In genomic region chr2:30229596-30229995, GRCh38 we compare ENCODE assay signal across 15 cellular contexts. TPM values are rescaled to one million over a fixed set of nuclear protein-coding genes. Genes with fewer than 3 reads are reported as not detected.
DNase-seq lines count a peak whose midpoint lies in the region; ATAC-seq and TF ChIP-seq lines count a peak whose summit lies in the region.
"Had no signal": no experiment of that assay in that cellular context is flagged by ENCODE, and none has a peak within 500 bp of the region (broad histone marks: within the 10 kb centered on the region; RNA-seq: fewer than 3 reads in every experiment).

No MANE protein-coding gene starts in this region.

- H3K9me3 Mint-ChIP-seq in IgD-negative memory B cell, result no peaks in the 10 kb centered on the region
- H3K9me3 Mint-ChIP-seq in effector memory CD8-positive, alpha-beta T cell, result no peaks in the 10 kb centered on the region
- no peaks in the 10 kb centered on the region for H3K9me3 Mint-ChIP-seq in progenitor cell of endocrine pancreas (ENCODE audit: low read depth)

- H3K27me3 ChIP-seq in BE2C, result peaks cover 20% of the 10 kb centered on the region

- H3K4me3 ChIP-seq in BE2C (ENCODE audit: low read depth, low read length), result no peak overlapping the region

- no peaks in the 10 kb centered on the region for H3K9me3 ChIP-seq in BE2C

- H3K27ac Mint-ChIP-seq in IgD-negative memory B cell (peak overlapping the region in 1 of 3 donors; percentile 97), progenitor cell of endocrine pancreas (peak overlapping the region; percentile 59)
- H3K27ac Mint-ChIP-seq in effector memory CD8-positive, alpha-beta T cell, result peak overlapping the region; percentile 61 to 97

- peaks cover 36 to 44% (median 37%) of the 10 kb centered on the region in 3 donors for H3K4me1 Mint-ChIP-seq in IgD-negative memory B cell
- peaks cover 55 to 64% of the 10 kb centered on the region in 2 donors for H3K4me1 Mint-ChIP-seq in effector memory CD8-positive, alpha-beta T cell (ENCODE audit: low read depth in 2 of 2)
- peaks cover 25% of the 10 kb centered on the region for H3K4me1 Mint-ChIP-seq in progenitor cell of endocrine pancreas (ENCODE audit: low read depth)

- no peaks in the 10 kb centered on the region for H3K4me1 ChIP-seq in BE2C

- no peak for TF ChIP-seq CTCF in progenitor cell of endocrine pancreas (IDR thresholded peaks at IDR 0.05; ENCODE audit: unreplicated experiment)
- TF ChIP-seq CTCF in BE2C (IDR thresholded peaks at IDR 0.05; ENCODE audit: low read depth, low read length), result no peak

- no peaks in the 10 kb centered on the region for H3K27me3 Mint-ChIP-seq in IgD-negative memory B cell
- H3K27me3 Mint-ChIP-seq in effector memory CD8-positive, alpha-beta T cell, result no peaks in the 10 kb centered on the region
- H3K27me3 Mint-ChIP-seq in progenitor cell of endocrine pancreas, result peaks cover 45% of the 10 kb centered on the region

- peak; percentile 54 for DNase-seq in activated CD8-positive, alpha-beta memory T cell treated with anti-CD3 and anti-CD28 coated beads for 24 hours
- no peak for DNase-seq in activated CD8-positive, alpha-beta memory T cell treated with anti-CD3 and anti-CD28 coated beads, Interleukin-2, amount 50 U/mL, for 4 hours
- no peak for DNase-seq in effector memory CD8-positive, alpha-beta T cell
- no peak for DNase-seq in progenitor cell of endocrine pancreas (ENCODE audit: low spot score, unreplicated experiment)
- no peak for DNase-seq in BE2C
- no peak for DNase-seq in activated CD4-positive, CD25-positive, alpha-beta regulatory T cell treated with anti-CD3 and anti-CD28 coated beads, Interleukin-2, amount 50 U/mL, for 72 hours
- DNase-seq: Calu3; cortex of kidney; GF-D8; NCI-H1436; NCI-H226; stimulated activated CD4-positive, alpha-beta T cell treated with anti-CD3 and anti-CD28 coated beads, Interleukin-15, amount 100 ng/mL, for 24 hours had no signal

- H3K36me3 Mint-ChIP-seq in IgD-negative memory B cell (no peaks in the 10 kb centered on the region), progenitor cell of endocrine pancreas (ENCODE audit: insufficient read depth) (peaks cover 3% of the 10 kb centered on the region)
- H3K36me3 Mint-ChIP-seq in effector memory CD8-positive, alpha-beta T cell (ENCODE audit: insufficient read depth), result peaks cover 38% of the 10 kb centered on the region

- H3K4me3 Mint-ChIP-seq in IgD-negative memory B cell, result peak overlapping the region; percentile 72 to 99 (median 90)
- peak overlapping the region; percentile 89 to 93 for H3K4me3 Mint-ChIP-seq in effector memory CD8-positive, alpha-beta T cell
- peak overlapping the region; percentile 35 for H3K4me3 Mint-ChIP-seq in progenitor cell of endocrine pancreas (ENCODE audit: low read depth)

- H3K36me3 ChIP-seq in BE2C, result no peaks in the 10 kb centered on the region

- no peak for ATAC-seq in effector memory CD8-positive, alpha-beta T cell (replicated peaks)
- no peak for ATAC-seq in GM19351 (IDR thresholded peaks at IDR 0.05; ENCODE audit: unreplicated experiment)
- ATAC-seq: esophagus mucosa had no signal

RNA-seq across cellular contexts. Expression of gene LBH, which starts 1.7 kb away (rescaled TPM):
- polyA plus RNA-seq in IgD-negative memory B cell, result 163 TPM
- 62.3 and 80.5 TPM in 2 replicates for total RNA-seq in progenitor cell of endocrine pancreas
- 9.8 TPM for polyA plus RNA-seq in BE2C (2012; ENCODE audit: insufficient read depth, insufficient read length, low read depth)

Comparison
In these comparisons a context has a peak if more than half of its experiments do, and no peak if none do; other contexts are left out.
1. H3K4me3 Mint-ChIP-seq: peak in every context shown above with its lines; median percentile 91 in effector memory CD8-positive, alpha-beta T cell; 90 in IgD-negative memory B cell; 35 in progenitor cell of endocrine pancreas.